Comparison of ENCODE assay signal across 8 cellular contexts in the genomic region with DNA sequence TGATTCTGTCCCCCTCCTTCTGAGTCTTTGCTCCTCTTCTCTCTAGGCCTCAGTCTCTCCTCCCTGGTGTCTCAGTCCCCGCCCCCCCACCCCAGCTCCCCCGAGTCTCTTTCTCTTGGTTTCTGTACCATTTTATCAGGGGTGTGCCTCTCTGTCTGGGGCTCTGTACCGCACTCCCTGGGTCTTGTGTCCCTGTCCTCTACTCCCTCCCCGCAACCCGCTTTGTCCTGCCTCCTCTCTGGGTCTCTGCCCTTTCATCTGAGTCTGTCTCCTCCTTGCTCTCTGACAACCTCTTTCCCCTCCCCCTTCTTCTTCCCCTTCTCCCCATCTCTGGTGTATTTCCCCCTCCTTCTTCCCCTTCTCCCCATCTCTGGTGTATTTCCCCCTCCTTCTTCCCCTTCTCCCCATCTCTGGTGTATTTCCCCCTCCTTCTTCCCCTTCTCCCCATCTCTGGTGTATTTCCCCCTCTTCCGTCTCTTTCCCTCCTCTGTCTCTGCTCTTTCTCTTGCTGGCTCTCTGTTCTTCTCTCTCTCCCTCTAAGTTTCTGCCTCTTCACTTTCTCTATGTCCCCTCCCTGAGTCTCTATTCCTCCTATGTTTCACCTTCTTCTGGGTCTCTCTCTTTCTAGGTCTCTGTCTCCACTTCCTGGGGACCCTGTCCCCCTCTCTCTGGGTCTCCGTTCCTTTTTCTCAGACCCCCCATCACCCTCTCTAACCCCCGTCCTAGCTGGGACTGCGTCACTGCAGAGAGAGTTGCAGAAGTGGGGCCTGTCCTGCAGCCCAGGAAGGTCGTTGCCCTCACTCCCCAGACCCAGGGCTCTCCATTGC. TPM values are rescaled to one million over a fixed set of nuclear protein-coding genes. Genes with fewer than 3 reads are reported as not detected.
DNase-seq lines count a peak whose midpoint lies in the region; ATAC-seq and TF ChIP-seq lines count a peak whose summit lies in the region.

No MANE protein-coding gene starts in this region.

- no peak overlapping the region for H2AFZ ChIP-seq in neuron (ENCODE audit: low read depth, low read length)

- peak overlapping the region; percentile 99 for H3K4me2 ChIP-seq in DOHH2 (ENCODE audit: low read length)

- H3K27ac Mint-ChIP-seq in chondrocyte (ENCODE audit: unreplicated experiment): peak overlapping the region; percentile 61

- peak overlapping the region; percentile 70 for H3K4me3 Mint-ChIP-seq in chondrocyte (ENCODE audit: unreplicated experiment)

- H3K9me2 ChIP-seq in DOHH2 (replicated peaks; ENCODE audit: control insufficient read depth, low read length): no peaks in the 10 kb centered on the region

- H3F3A ChIP-seq in DOHH2 (ENCODE audit: control insufficient read depth, insufficient read depth): peaks cover 32% of the 10 kb centered on the region

- peak overlapping the region; percentile 84 for H3K4me3 ChIP-seq in DOHH2 (ENCODE audit: low read length)
- H3K4me3 ChIP-seq in neuron (ENCODE audit: low read length): peak overlapping the region; percentile 62

- DNase-seq in HuH-7.5 (ENCODE audit: low spot score) (peak; percentile 20), chondrocyte (ENCODE audit: low spot score) (no peak), GOT3 (lab: John Stamatoyannopoulos, UW) (no peak), NCI-H2196 treated with DMSO at 0.1 percent for 48 hours (lab: John Stamatoyannopoulos, UW; ENCODE audit: unreplicated experiment) (no peak), NCI-H1092 treated with DMSO at 0.1 percent for 48 hours (lab: John Stamatoyannopoulos, UW) (no peak)

- H3K27me3 ChIP-seq in DOHH2 (ENCODE audit: control insufficient read depth, low read length) (peaks cover 19% of the 10 kb centered on the region), neuron (ENCODE audit: insufficient read depth, low read length) (peaks cover 10% of the 10 kb centered on the region)

- TF ChIP-seq CTCF in DOHH2 (IDR thresholded peaks at IDR 0.05; ENCODE audit: low read depth, low read length, poor library complexity, severe bottlenecking) (no peak), chondrocyte (IDR thresholded peaks at IDR 0.05) (no peak)

- H3K36me3 ChIP-seq in DOHH2 (ENCODE audit: control insufficient read depth, low read length): peaks cover 42% of the 10 kb centered on the region
- H3K36me3 ChIP-seq in neuron (ENCODE audit: insufficient read depth, low read length): no peaks in the 10 kb centered on the region

- H3K27me3 Mint-ChIP-seq in chondrocyte (ENCODE audit: low read depth): peaks cover 22% of the 10 kb centered on the region

- H3K9me3 ChIP-seq in DOHH2 (ENCODE audit: control insufficient read depth, insufficient read depth, low read length) (no peaks in the 10 kb centered on the region), neuron (ENCODE audit: low read length) (peaks cover 10% of the 10 kb centered on the region)

- H3K36me3 Mint-ChIP-seq in chondrocyte (ENCODE audit: low read depth): peaks cover 3% of the 10 kb centered on the region

- peak overlapping the region; percentile 85 for H3K27ac ChIP-seq in DOHH2 (ENCODE audit: low read depth, low read length)

- ATAC-seq in GM21737 (IDR thresholded peaks at IDR 0.05; ENCODE audit: unreplicated experiment): no peak

- peaks cover 22% of the 10 kb centered on the region for H3K79me2 ChIP-seq in DOHH2 (ENCODE audit: control insufficient read depth, low read length)

- peaks cover 5% of the 10 kb centered on the region for H3K9me3 Mint-ChIP-seq in chondrocyte (ENCODE audit: low read depth)

- peaks cover 56% of the 10 kb centered on the region for H3K4me1 Mint-ChIP-seq in chondrocyte (ENCODE audit: low read depth)

- H3K4me1 ChIP-seq in DOHH2 (ENCODE audit: control insufficient read depth, low read length) (peaks cover 80% of the 10 kb centered on the region), neuron (ENCODE audit: insufficient read depth, low read length) (peaks cover 4% of the 10 kb centered on the region)

- H4K20me1 ChIP-seq in DOHH2 (ENCODE audit: control insufficient read depth, insufficient read depth, low read depth, low read length): peaks cover 21% of the 10 kb centered on the region

RNA-seq across cellular contexts. Expression of a gene that starts 2.2 kb away (rescaled TPM):
- 4.9 to 9.3 TPM (median 8.9 TPM) in 3 replicates for total RNA-seq in chondrocyte

RNA-seq across cellular contexts. Expression of a gene that starts 34.0 kb away (rescaled TPM):
- total RNA-seq in chondrocyte: 0.27 to 0.74 TPM (median 0.55 TPM) in 3 replicates

RNA-seq across cellular contexts. Expression of a gene that starts 44.9 kb away (rescaled TPM):
- 47.7 to 48.9 TPM (median 48.3 TPM) in 3 replicates for total RNA-seq in chondrocyte

RNA-seq across cellular contexts. Expression of a gene that starts 52.7 kb away (rescaled TPM):
- 15.7 to 37.2 TPM (median 15.8 TPM) in 3 replicates for total RNA-seq in chondrocyte
